34 cellular contexts compared by ENCODE assay signal in the genomic region with DNA sequence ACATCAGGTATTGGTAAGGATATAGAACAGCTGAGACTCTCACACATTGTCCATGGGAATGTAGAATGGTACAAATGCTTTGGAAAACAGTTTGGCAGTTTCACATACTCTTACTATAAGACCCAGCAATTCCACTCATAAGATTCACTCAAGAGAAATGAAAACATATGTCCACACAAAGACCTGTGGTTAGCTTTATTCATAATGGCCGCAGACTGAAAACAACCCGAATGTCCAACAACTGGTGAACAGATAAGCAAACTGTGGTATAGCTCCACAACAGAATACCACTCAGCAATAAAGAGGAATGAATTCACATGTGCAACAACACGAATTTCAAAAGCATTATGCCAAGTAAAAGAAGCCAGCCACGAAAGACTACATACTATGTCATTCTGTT.
"Had no signal": no experiment of that assay in that cellular context is flagged by ENCODE, and none has a peak within 500 bp of the region (broad histone marks: within the 10 kb centered on the region; RNA-seq: fewer than 3 reads in every experiment).

No MANE protein-coding gene starts in this region.

- H3K27me3 ChIP-seq: body of pancreas, Peyer's patch, SJSA1 had no signal

- H3K4me1 ChIP-seq: body of pancreas, Peyer's patch, SJSA1 had no signal

- H3K4me2 ChIP-seq: KMS-11, SK-N-SH had no signal

- H3K9ac ChIP-seq: KMS-11, SK-N-SH had no signal

- DNase-seq: activated CD4-positive, alpha-beta memory T cell treated with anti-CD3 and anti-CD28 coated beads, Interleukin-2, amount 10 ng/mL, durations not matched to agents 7 days and 5 days; activated CD4-positive, alpha-beta T cell treated with anti-CD3 and anti-CD28 coated beads for 1 hour; activated CD4-positive, alpha-beta T cell treated with anti-CD3 and anti-CD28 coated beads for 48 hours; activated CD4-positive, CD25-positive, alpha-beta regulatory T cell; activated CD8-positive, alpha-beta memory T cell treated with anti-CD3 and anti-CD28 coated beads for 24 hours; activated CD8-positive, alpha-beta memory T cell treated with anti-CD3 and anti-CD28 coated beads, Interleukin-2, amount 10 ng/mL, durations not matched to agents 7 days and 5 days; activated CD8-positive, alpha-beta memory T cell treated with anti-CD3 and anti-CD28 coated beads, Interleukin-2, amount 50 U/mL, for 48 hours; activated effector memory CD4-positive, alpha-beta T cell treated with Interleukin-2 at 50 U/mL for 16 hours; activated naive CD4-positive, alpha-beta T cell treated with anti-CD3 and anti-CD28 coated beads, Interleukin-2, amount 10 ng/mL, durations not matched to agents 7 days and 5 days; activated naive CD8-positive, alpha-beta T cell treated with anti-CD3 and anti-CD28 coated beads, Interleukin-2, amount 50 U/mL, for 24 hours; activated T-cell treated with anti-CD3 and anti-CD28 coated beads, Interleukin-2, amount 50 U/mL, for 48 hours; body of pancreas; NCI-H1092 treated with DMSO at 0.1 percent for 48 hours; NCI-H1417; NCI-H146; NCI-H187 treated with DMSO at 0.1 percent for 48 hours; NCI-H2081; NCI-H226; NCI-H446 treated with DMSO at 0.1 percent for 48 hours; NCI-H524; NCI-H69; NCI-H82; PC-3; Peyer's patch; RPMI8226; SHP77 treated with DMSO at 0.1 percent for 48 hours; SK-N-SH; T-cell; T-helper 17 cell; T-helper 9 cell had no signal

- ATAC-seq: activated CD8-positive, alpha-beta memory T cell treated with anti-CD3 and anti-CD28 coated beads, Interleukin-2, amount 10 ng/mL, durations not matched to agents 7 days and 5 days; activated naive CD8-positive, alpha-beta T cell treated with anti-CD3 and anti-CD28 coated beads, Interleukin-2, amount 50 U/mL, for 24 hours; body of pancreas; PC-3; T-cell; T-helper 17 cell had no signal

- H3K9me3 ChIP-seq: body of pancreas, Peyer's patch, SJSA1, SK-N-SH had no signal

- H3K4me3 Mint-ChIP-seq: activated CD4-positive, alpha-beta memory T cell treated with anti-CD3 and anti-CD28 coated beads, Interleukin-2, amount 10 ng/mL, durations not matched to agents 7 days and 5 days; activated CD8-positive, alpha-beta memory T cell treated with anti-CD3 and anti-CD28 coated beads, Interleukin-2, amount 10 ng/mL, durations not matched to agents 7 days and 5 days; activated naive CD4-positive, alpha-beta T cell treated with anti-CD3 and anti-CD28 coated beads, Interleukin-2, amount 10 ng/mL, durations not matched to agents 7 days and 5 days; activated naive CD8-positive, alpha-beta T cell; activated naive CD8-positive, alpha-beta T cell treated with anti-CD3 and anti-CD28 coated beads, Interleukin-2, amount 50 U/mL, for 24 hours; T-cell; T-helper 17 cell had no signal

- H3K36me3 Mint-ChIP-seq: activated naive CD4-positive, alpha-beta T cell treated with anti-CD3 and anti-CD28 coated beads, Interleukin-2, amount 10 ng/mL, durations not matched to agents 7 days and 5 days; activated naive CD8-positive, alpha-beta T cell; T-cell had no signal

- H3K9me2 ChIP-seq: SK-N-SH had no signal

- FAIRE-seq: bronchial epithelial cell had no signal

- H3K27me3 Mint-ChIP-seq: activated naive CD4-positive, alpha-beta T cell treated with anti-CD3 and anti-CD28 coated beads, Interleukin-2, amount 10 ng/mL, durations not matched to agents 7 days and 5 days; activated naive CD8-positive, alpha-beta T cell; activated naive CD8-positive, alpha-beta T cell treated with anti-CD3 and anti-CD28 coated beads, Interleukin-2, amount 50 U/mL, for 24 hours; T-cell had no signal

- H3K9me3 Mint-ChIP-seq: activated naive CD4-positive, alpha-beta T cell treated with anti-CD3 and anti-CD28 coated beads, Interleukin-2, amount 10 ng/mL, durations not matched to agents 7 days and 5 days; T-cell had no signal

- H3K36me3 ChIP-seq: Peyer's patch, SJSA1 had no signal

- H3K27ac Mint-ChIP-seq: activated CD4-positive, alpha-beta memory T cell treated with anti-CD3 and anti-CD28 coated beads, Interleukin-2, amount 10 ng/mL, durations not matched to agents 7 days and 5 days; activated CD8-positive, alpha-beta memory T cell treated with anti-CD3 and anti-CD28 coated beads, Interleukin-2, amount 10 ng/mL, durations not matched to agents 7 days and 5 days; activated naive CD4-positive, alpha-beta T cell treated with anti-CD3 and anti-CD28 coated beads, Interleukin-2, amount 10 ng/mL, durations not matched to agents 7 days and 5 days; activated naive CD8-positive, alpha-beta T cell; activated naive CD8-positive, alpha-beta T cell treated with anti-CD3 and anti-CD28 coated beads, Interleukin-2, amount 50 U/mL, for 24 hours; T-cell; T-helper 17 cell had no signal

- H3K27ac ChIP-seq: body of pancreas, KMS-11, Peyer's patch, SJSA1 had no signal

- H3K4me3 ChIP-seq: body of pancreas, Peyer's patch, SJSA1 had no signal
